ENCODE assay signal across 18 cellular contexts in the genomic region with DNA sequence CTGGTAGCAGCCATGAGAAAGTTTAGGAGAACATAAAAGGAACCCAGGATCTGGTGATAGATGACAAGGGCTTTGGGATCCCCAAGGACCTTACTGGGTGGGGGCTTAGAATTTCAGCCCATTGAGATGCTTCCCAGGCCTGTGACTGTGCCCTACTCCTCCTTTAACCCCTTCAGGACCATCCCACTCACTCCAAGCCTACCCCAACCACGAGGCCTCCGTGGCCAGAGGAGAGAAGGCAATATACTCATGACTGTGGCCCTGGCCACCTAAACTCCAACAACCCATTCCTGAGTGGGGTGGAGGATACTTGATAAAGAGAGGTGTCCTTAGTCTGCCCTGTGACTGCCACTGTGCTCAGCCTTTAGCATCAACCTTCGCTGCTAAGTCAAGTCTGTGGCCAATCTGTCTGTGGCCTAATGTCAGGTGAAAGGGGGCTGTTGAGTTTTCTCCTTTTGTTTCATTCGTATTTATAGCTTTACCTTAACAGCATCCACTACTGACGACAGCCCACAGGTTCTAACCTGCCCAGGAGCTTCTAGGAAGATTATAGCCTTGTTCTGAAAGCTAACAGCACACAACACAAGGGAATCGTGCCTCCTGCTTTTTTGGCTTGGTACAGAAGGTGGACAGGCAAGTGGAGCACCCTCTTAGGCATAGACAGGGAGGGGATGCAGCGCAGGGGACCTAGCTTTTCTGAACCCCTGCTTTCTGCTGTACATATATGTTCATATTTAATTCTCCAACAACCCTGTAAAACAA. TPM values are rescaled to one million over a fixed set of nuclear protein-coding genes. Genes with fewer than 3 reads are reported as not detected.
DNase-seq lines count a peak whose midpoint lies in the region; TF ChIP-seq lines count a peak whose summit lies in the region.
"Had no signal": no experiment of that assay in that cellular context is flagged by ENCODE, and none has a peak within 500 bp of the region (broad histone marks: within the 10 kb centered on the region; RNA-seq: fewer than 3 reads in every experiment).

No MANE protein-coding gene starts in this region.

- CTCF ChIA-PET in MCF 10A (lab: Yijun Ruan, JAX): interaction anchor here (0.7 kb wide), 1 partner anchor 104 kb away, joined by 3 read pairs; no protein-coding TSS in a partner anchor
- CTCF ChIA-PET in mammary epithelial cell (lab: Charles Lee; ENCODE audit: low non-redundant PET): no interaction called here

- H3K4me1 ChIP-seq in breast epithelium (no peaks in the 10 kb centered on the region), mammary epithelial cell (ENCODE audit: insufficient read depth, low read length) (peaks cover 73% of the 10 kb centered on the region), trophoblast cell (ENCODE audit: control insufficient read depth in 1 of 2, insufficient read depth in 2 of 2, low read length in 2 of 2) (peaks cover 27 to 29% of the 10 kb centered on the region in 2 experiments)

- H3K4me3 ChIP-seq in breast epithelium (no peak overlapping the region), mammary epithelial cell (replicated peaks in 1 of 3; ENCODE audit: insufficient read depth in 1 of 3, low read depth in 2 of 3, low read length in 3 of 3) (no peak overlapping the region), trophoblast cell (ENCODE audit: low read depth, low read length) (no peak overlapping the region)
- H3K4me3 ChIP-seq: GM12878, K562 had no signal

- DNase-seq in MCF 10A (ENCODE audit: unreplicated experiment) (no peak), breast epithelium (ENCODE audit: low spot score in 2 of 2) (no peak), mammary epithelial cell (peak; percentile 45), trophoblast cell (no peak), NCI-H345 treated with DMSO at 0.1 percent for 48 hours (lab: John Stamatoyannopoulos, UW; ENCODE audit: unreplicated experiment) (no peak), SIG-M5 (lab: John Stamatoyannopoulos, UW) (no peak), cortex of kidney (lab: John Stamatoyannopoulos, UW) (no peak)
- DNase-seq: CD4-positive, alpha-beta memory T cell; DMS153; EL; GOT3; NCI-H1105; NCI-H1694; NCI-H2107; NCI-H226; NCI-H524 treated with DMSO at 0.1 percent for 48 hours had no signal

- H3K4ac ChIP-seq in trophoblast cell (ENCODE audit: low read depth, low read length): no peak overlapping the region

- H3K79me2 ChIP-seq in mammary epithelial cell (ENCODE audit: insufficient read depth, low read length) (peaks cover 11% of the 10 kb centered on the region), trophoblast cell (ENCODE audit: control insufficient read depth, insufficient read depth, low read length, poor library complexity) (peaks cover 8% of the 10 kb centered on the region)

- no peaks in the 10 kb centered on the region for H3K36me3 ChIP-seq in breast epithelium
- no peaks in the 10 kb centered on the region for H3K36me3 ChIP-seq in mammary epithelial cell (ENCODE audit: insufficient read depth, low read length)
- no peaks in the 10 kb centered on the region for H3K36me3 ChIP-seq in trophoblast cell (ENCODE audit: control insufficient read depth in 1 of 2, insufficient read depth in 2 of 2, low read length in 2 of 2)

- in situ Hi-C loops in mammary epithelial cell (cut with MboI; ENCODE audit: low sequenced_read_pairs in 2 of 2): no loop called here

- H2AK5ac ChIP-seq in trophoblast cell (ENCODE audit: low read length): peak overlapping the region; percentile 25

- H2BK120ac ChIP-seq in trophoblast cell (ENCODE audit: insufficient read depth, low read length, poor library complexity): no peak overlapping the region

- H2BK5ac ChIP-seq in trophoblast cell (ENCODE audit: low read depth, low read length, poor library complexity): no peak overlapping the region

- dilution Hi-C loops in mammary epithelial cell (cut with HindIII; ENCODE audit: low sequenced_read_pairs): no loop called here

- H4K8ac ChIP-seq in trophoblast cell (ENCODE audit: low read depth, low read length): no peak overlapping the region

- H2AFZ ChIP-seq in mammary epithelial cell (ENCODE audit: low read depth, low read length) (no peak overlapping the region), trophoblast cell (ENCODE audit: insufficient read depth, low read length, poor library complexity) (no peak overlapping the region)

- no peaks in the 10 kb centered on the region for H3K9me3 ChIP-seq in breast epithelium
- H3K9me3 ChIP-seq in mammary epithelial cell (replicated peaks; ENCODE audit: insufficient read depth, low read length): no peaks in the 10 kb centered on the region
- H3K9me3 ChIP-seq in trophoblast cell (ENCODE audit: insufficient read depth, low read depth, low read length): no peaks in the 10 kb centered on the region

- H3K14ac ChIP-seq in trophoblast cell (ENCODE audit: low read length): no peak overlapping the region

- H3K4me2 ChIP-seq in mammary epithelial cell (ENCODE audit: insufficient read depth, low read depth, low read length) (peak overlapping the region; percentile 3), trophoblast cell (ENCODE audit: low read length) (no peak overlapping the region)

- peaks cover 28% of the 10 kb centered on the region for H3K79me1 ChIP-seq in trophoblast cell (ENCODE audit: low read length)

- WGBS in mammary epithelial cell (ENCODE audit: low coverage, missing lambda C conversion rate): 71% methylated on average over 7 of the region's 7 CpGs
- no CpG with 5 or more reads among the region's 7 CpGs for WGBS in trophoblast cell (ENCODE audit: extremely low coverage, insufficient coverage, insufficient read length)

- H3K27me3 ChIP-seq in breast epithelium: no peaks in the 10 kb centered on the region
- no peaks in the 10 kb centered on the region for H3K27me3 ChIP-seq in mammary epithelial cell (ENCODE audit: insufficient read depth, low read length)
- no peaks in the 10 kb centered on the region for H3K27me3 ChIP-seq in trophoblast cell (ENCODE audit: insufficient read depth, low read length)

- no peaks in the 10 kb centered on the region for H4K20me1 ChIP-seq in mammary epithelial cell (ENCODE audit: insufficient read depth, low read length)

- no peaks in the 10 kb centered on the region for H3K27me3 Mint-ChIP-seq in MCF 10A (ENCODE audit: insufficient read depth, unreplicated experiment)
- H3K27me3 Mint-ChIP-seq: CD4-positive, alpha-beta memory T cell had no signal

- peak overlapping the region; percentile 56 for H2BK12ac ChIP-seq in trophoblast cell (ENCODE audit: low read length)

- intact Hi-C loops in MCF 10A (cut with micrococcal nuclease): no loop called here
- intact Hi-C loops in breast epithelium (cut with DNase I; ENCODE audit: low total_unique reads): no loop called here
- intact Hi-C loops in mammary epithelial cell (cut with micrococcal nuclease): no loop called here

- no peak overlapping the region for H4K12ac ChIP-seq in trophoblast cell (ENCODE audit: low read depth, low read length)

- no peak for TF ChIP-seq POLR2A in breast epithelium (IDR thresholded peaks at IDR 0.05)

- POLR2A ChIA-PET in MCF 10A (lab: Yijun Ruan, JAX): interaction anchor here (0.7 kb wide), 1 partner anchor 83 kb away, joined by 3 read pairs; no protein-coding TSS in a partner anchor

- H3K27ac ChIP-seq in breast epithelium (no peak overlapping the region), mammary epithelial cell (ENCODE audit: insufficient read depth, low read depth, low read length) (peak overlapping the region; percentile 31), trophoblast cell (ENCODE audit: low read depth, low read length) (no peak overlapping the region)

- no peaks in the 10 kb centered on the region for H3K36me3 Mint-ChIP-seq in MCF 10A (ENCODE audit: insufficient read depth, unreplicated experiment)
- H3K36me3 Mint-ChIP-seq: CD4-positive, alpha-beta memory T cell had no signal

- no TSS peak for BruUV-seq in MCF 10A (replicated peaks; lab: Mats Ljungman, UMichigan)
- no TSS peak for BruUV-seq in mammary epithelial cell (replicated peaks; lab: Mats Ljungman, UMichigan)

- no peak overlapping the region for H3K23ac ChIP-seq in trophoblast cell (ENCODE audit: low read length)

- peaks cover 19% of the 10 kb centered on the region for H3K4me1 Mint-ChIP-seq in MCF 10A (ENCODE audit: insufficient read depth, unreplicated experiment)

- H3K9me3 Mint-ChIP-seq in MCF 10A (ENCODE audit: unreplicated experiment): no peaks in the 10 kb centered on the region
- H3K9me3 Mint-ChIP-seq: CD4-positive, alpha-beta memory T cell had no signal

- H3K9ac ChIP-seq in mammary epithelial cell (ENCODE audit: insufficient read depth, low read length): no peak overlapping the region
- H3K9ac ChIP-seq in trophoblast cell (ENCODE audit: low read length): no peak overlapping the region

- TF ChIP-seq CTCF in MCF 10A (IDR thresholded peaks at IDR 0.05; ENCODE audit: unreplicated experiment) (no peak), breast epithelium (IDR thresholded peaks at IDR 0.05) (no peak), mammary epithelial cell (conservative IDR thresholded peaks at IDR 0.05 in 1 of 2, IDR thresholded peaks at IDR 0.05 in 1 of 2; ENCODE audit: extremely low read depth in 1 of 2, insufficient read depth in 1 of 2, low read depth in 1 of 2, low read length in 2 of 2) (no peak)

- H4K91ac ChIP-seq in trophoblast cell (ENCODE audit: low read depth, low read length): no peak overlapping the region

- no peak overlapping the region for H3K4me3 Mint-ChIP-seq in MCF 10A (ENCODE audit: unreplicated experiment)
- H3K4me3 Mint-ChIP-seq: CD4-positive, alpha-beta memory T cell had no signal

- H3K27ac Mint-ChIP-seq in MCF 10A (ENCODE audit: low read depth, unreplicated experiment): peak overlapping the region; percentile 95
- H3K27ac Mint-ChIP-seq: CD4-positive, alpha-beta memory T cell had no signal

- no peak overlapping the region for H3K18ac ChIP-seq in trophoblast cell (ENCODE audit: low read length)

RNA-seq across cellular contexts. Expression of a gene that starts 16.9 kb away (rescaled TPM):
- total RNA-seq in MCF 10A (2022) (83.6 and 130 TPM in 2 replicates), breast epithelium (10 to 100 TPM; 26.7 to 42.7 (median 30.2) TPM), mammary epithelial cell (100 to 1,000 TPM in 1 of 2 donors, 10 to 100 TPM in 1; 93.0 to 171 TPM)
- 123 TPM for polyA plus RNA-seq in mammary epithelial cell
- 185 TPM for polyA minus RNA-seq in mammary epithelial cell
- 28.1 and 29.7 TPM in 2 replicates for polyA plus RNA-seq in trophoblast cell (2013)
